Comparison of ENCODE assay signal across 9 cellular contexts in the genomic region with DNA sequence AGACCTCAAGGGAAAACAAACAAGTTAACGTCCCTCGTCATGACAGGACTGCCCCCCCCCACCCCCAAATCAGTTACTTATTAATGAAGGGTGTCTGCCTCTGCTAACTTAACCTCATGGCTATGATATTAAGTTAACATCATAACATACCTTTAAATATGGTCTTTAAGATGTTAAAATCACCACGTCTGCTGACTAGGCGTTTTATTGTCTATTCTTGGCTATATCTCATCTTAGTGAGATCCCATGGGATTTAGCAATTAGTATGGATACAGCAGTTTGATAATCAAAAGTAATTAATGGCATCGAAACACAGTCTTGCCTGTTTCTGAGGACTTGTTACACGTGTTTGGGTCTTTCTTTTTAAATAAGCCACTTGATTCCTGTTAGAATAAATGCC.
"Had no signal": no experiment of that assay in that cellular context is flagged by ENCODE, and none has a peak within 500 bp of the region (broad histone marks: within the 10 kb centered on the region; RNA-seq: fewer than 3 reads in every experiment).

No MANE protein-coding gene starts in this region.

- DNase-seq: GM23248, GOT3, H9, HCEC 1CT, Karpas-422, KBM-7 had no signal

- FAIRE-seq: H54, HTR-8/SVneo had no signal

- H3K9ac ChIP-seq: GM23248, KMS-11 had no signal

- H3K4me3 ChIP-seq: GM23248 had no signal

- H3K4me2 ChIP-seq: KMS-11 had no signal

- H2AFZ ChIP-seq: GM23248 had no signal

- H3K27ac ChIP-seq: GM23248, KMS-11 had no signal
